1 cellular context compared by ENCODE assay signal in the genomic region with DNA sequence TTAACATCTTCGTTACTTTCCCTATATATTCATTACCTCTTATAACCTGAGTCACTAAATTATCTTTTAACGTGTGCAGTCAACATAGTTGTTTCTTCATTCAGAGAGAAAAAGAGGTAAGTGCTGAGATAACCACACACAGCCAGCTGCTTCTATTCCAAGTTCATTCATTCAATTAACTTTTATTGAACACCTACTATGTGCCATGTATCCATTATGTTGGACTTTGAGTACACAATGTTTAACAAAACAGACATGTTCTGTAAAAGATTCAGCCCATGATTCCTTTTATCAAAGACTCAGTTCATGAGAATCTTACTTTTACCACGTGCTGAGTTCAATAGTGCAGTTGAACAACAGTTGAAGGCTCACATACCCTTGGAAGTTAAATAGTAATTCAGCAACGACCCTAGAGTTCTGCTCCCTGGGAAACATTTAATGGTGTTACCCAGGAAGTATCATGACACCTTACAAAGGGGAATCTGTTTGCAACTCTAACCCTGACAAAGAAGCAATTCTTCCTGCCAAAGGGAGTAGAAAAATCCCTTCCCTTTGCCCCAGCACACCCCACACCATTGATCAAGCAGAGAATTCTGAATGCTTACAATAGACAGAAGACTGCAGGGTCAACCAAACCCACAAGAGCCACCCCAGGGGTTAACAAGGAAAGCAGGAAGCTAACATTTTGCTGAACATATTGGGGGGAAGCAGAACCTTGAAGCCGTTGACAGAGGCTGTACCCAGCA.
A peak's percentile ranks its signal among the peaks of the same experiment; 100 is the strongest.
TF ChIP-seq lines count a peak whose summit lies in the region.

No MANE protein-coding gene starts in this region.

TF ChIP-seq in HepG2, 621 proteins besides CTCF, POLR2A, EP300 and RAD21 (continued from another document and continues in another):
- no peak for TF ChIP-seq ZFAT (CRISPR knock-in tag; conservative IDR thresholded peaks at IDR 0.05)
- TF ChIP-seq POLR2AphosphoS5 (IDR thresholded peaks at IDR 0.05; ENCODE audit: low read depth, low read length) = no peak
- TF ChIP-seq, protein P1, sequence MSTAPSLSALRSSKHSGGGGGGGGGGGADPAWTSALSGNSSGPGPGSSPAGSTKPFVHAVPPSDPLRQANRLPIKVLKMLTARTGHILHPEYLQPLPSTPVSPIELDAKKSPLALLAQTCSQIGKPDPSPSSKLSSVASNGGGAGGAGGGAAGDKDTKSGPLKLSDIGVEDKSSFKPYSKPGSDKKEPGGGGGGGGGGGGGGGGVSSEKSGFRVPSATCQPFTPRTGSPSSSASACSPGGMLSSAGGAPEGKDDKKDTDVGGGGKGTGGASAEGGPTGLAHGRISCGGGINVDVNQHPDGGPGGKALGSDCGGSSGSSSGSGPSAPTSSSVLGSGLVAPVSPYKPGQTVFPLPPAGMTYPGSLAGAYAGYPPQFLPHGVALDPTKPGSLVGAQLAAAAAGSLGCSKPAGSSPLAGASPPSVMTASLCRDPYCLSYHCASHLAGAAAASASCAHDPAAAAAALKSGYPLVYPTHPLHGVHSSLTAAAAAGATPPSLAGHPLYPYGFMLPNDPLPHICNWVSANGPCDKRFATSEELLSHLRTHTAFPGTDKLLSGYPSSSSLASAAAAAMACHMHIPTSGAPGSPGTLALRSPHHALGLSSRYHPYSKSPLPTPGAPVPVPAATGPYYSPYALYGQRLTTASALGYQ (CRISPR knock-in tag; IDR thresholded peaks at IDR 0.05) = peak; percentile 28; the same call in 1 of the 2 replicates
- TF ChIP-seq ETV5 (CRISPR knock-in tag; IDR thresholded peaks at IDR 0.05; ENCODE audit: borderline replicate concordance) = peak; percentile 40; the same call in 1 of the 2 replicates
- TF ChIP-seq ZNF644 (CRISPR knock-in tag; IDR thresholded peaks at IDR 0.05; ENCODE audit: low read depth) = 0 out of 2 replicates have a peak, but pooled peaks have one; percentile 8
- no peak for TF ChIP-seq MATR3 (CRISPR knock-in tag; IDR thresholded peaks at IDR 0.05)
- 0 out of 2 replicates have a peak, but pooled peaks have one; percentile 17 for TF ChIP-seq SIX4 (CRISPR knock-in tag; IDR thresholded peaks at IDR 0.05)
- no peak for TF ChIP-seq SP5 (CRISPR knock-in tag; IDR thresholded peaks at IDR 0.05; ENCODE audit: borderline replicate concordance, low read depth)
- TF ChIP-seq PPARG (CRISPR knock-in tag; conservative IDR thresholded peaks at IDR 0.05) = peak; percentile 67
- TF ChIP-seq, protein P2, sequence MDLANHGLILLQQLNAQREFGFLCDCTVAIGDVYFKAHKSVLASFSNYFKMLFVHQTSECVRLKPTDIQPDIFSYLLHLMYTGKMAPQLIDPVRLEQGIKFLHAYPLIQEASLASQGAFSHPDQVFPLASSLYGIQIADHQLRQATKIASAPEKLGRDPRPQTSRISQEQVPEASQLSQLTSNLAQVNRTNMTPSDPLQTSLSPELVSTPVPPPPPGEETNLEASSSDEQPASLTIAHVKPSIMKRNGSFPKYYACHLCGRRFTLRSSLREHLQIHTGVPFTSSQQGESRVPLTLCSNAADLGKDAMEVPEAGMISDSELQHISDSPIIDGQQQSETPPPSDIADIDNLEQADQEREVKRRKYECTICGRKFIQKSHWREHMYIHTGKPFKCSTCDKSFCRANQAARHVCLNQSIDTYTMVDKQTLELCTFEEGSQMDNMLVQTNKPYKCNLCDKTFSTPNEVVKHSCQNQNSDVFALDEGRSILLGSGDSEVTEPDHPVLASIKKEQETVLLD (CRISPR knock-in tag; IDR thresholded peaks at IDR 0.05; ENCODE audit: low read depth) = no peak
- TF ChIP-seq SOX13 (IDR thresholded peaks at IDR 0.05) = no peak
- TF ChIP-seq SOX13 (CRISPR knock-in tag; conservative IDR thresholded peaks at IDR 0.05 in 1 of 2, IDR thresholded peaks at IDR 0.05 in 1 of 2) = 0 out of 4 replicates have a peak, but pooled peaks of 1 of the 2 experiments have one; percentile 30
- TF ChIP-seq, protein P3, sequence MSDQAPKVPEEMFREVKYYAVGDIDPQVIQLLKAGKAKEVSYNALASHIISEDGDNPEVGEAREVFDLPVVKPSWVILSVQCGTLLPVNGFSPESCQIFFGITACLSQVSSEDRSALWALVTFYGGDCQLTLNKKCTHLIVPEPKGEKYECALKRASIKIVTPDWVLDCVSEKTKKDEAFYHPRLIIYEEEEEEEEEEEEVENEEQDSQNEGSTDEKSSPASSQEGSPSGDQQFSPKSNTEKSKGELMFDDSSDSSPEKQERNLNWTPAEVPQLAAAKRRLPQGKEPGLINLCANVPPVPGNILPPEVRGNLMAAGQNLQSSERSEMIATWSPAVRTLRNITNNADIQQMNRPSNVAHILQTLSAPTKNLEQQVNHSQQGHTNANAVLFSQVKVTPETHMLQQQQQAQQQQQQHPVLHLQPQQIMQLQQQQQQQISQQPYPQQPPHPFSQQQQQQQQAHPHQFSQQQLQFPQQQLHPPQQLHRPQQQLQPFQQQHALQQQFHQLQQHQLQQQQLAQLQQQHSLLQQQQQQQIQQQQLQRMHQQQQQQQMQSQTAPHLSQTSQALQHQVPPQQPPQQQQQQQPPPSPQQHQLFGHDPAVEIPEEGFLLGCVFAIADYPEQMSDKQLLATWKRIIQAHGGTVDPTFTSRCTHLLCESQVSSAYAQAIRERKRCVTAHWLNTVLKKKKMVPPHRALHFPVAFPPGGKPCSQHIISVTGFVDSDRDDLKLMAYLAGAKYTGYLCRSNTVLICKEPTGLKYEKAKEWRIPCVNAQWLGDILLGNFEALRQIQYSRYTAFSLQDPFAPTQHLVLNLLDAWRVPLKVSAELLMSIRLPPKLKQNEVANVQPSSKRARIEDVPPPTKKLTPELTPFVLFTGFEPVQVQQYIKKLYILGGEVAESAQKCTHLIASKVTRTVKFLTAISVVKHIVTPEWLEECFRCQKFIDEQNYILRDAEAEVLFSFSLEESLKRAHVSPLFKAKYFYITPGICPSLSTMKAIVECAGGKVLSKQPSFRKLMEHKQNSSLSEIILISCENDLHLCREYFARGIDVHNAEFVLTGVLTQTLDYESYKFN (CRISPR knock-in tag; conservative IDR thresholded peaks at IDR 0.05) = peak; percentile 62
- TF ChIP-seq, protein P4, sequence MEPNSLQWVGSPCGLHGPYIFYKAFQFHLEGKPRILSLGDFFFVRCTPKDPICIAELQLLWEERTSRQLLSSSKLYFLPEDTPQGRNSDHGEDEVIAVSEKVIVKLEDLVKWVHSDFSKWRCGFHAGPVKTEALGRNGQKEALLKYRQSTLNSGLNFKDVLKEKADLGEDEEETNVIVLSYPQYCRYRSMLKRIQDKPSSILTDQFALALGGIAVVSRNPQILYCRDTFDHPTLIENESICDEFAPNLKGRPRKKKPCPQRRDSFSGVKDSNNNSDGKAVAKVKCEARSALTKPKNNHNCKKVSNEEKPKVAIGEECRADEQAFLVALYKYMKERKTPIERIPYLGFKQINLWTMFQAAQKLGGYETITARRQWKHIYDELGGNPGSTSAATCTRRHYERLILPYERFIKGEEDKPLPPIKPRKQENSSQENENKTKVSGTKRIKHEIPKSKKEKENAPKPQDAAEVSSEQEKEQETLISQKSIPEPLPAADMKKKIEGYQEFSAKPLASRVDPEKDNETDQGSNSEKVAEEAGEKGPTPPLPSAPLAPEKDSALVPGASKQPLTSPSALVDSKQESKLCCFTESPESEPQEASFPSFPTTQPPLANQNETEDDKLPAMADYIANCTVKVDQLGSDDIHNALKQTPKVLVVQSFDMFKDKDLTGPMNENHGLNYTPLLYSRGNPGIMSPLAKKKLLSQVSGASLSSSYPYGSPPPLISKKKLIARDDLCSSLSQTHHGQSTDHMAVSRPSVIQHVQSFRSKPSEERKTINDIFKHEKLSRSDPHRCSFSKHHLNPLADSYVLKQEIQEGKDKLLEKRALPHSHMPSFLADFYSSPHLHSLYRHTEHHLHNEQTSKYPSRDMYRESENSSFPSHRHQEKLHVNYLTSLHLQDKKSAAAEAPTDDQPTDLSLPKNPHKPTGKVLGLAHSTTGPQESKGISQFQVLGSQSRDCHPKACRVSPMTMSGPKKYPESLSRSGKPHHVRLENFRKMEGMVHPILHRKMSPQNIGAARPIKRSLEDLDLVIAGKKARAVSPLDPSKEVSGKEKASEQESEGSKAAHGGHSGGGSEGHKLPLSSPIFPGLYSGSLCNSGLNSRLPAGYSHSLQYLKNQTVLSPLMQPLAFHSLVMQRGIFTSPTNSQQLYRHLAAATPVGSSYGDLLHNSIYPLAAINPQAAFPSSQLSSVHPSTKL (CRISPR knock-in tag; IDR thresholded peaks at IDR 0.05) = peak; percentile 20; the same call in 1 of the 2 replicates
- TF ChIP-seq, protein P5, sequence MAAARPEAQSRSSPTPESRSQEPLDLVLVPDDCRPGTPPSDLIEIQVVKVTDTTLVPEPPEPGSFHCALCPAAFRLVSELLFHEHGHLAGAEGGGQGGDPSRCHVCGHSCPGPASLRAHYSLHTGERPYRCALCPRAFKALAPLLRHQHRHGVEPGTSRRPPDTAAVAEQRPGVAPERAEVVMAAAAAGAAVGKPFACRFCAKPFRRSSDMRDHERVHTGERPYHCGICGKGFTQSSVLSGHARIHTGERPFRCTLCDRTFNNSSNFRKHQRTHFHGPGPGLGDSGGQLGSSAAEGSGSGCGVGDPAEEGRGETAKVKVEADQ (CRISPR knock-in tag; IDR thresholded peaks at IDR 0.05; ENCODE audit: borderline replicate concordance) = 0 out of 2 replicates have a peak, but pooled peaks have one; percentile 31
- no peak for TF ChIP-seq XBP1 (CRISPR knock-in tag; IDR thresholded peaks at IDR 0.05)
- no peak for TF ChIP-seq NFKBIZ (CRISPR knock-in tag; IDR thresholded peaks at IDR 0.05)
- TF ChIP-seq PRPF4 (IDR thresholded peaks at IDR 0.05; ENCODE audit: low read depth, low read length, poor library complexity, severe bottlenecking) = no peak
- TF ChIP-seq, protein P6, sequence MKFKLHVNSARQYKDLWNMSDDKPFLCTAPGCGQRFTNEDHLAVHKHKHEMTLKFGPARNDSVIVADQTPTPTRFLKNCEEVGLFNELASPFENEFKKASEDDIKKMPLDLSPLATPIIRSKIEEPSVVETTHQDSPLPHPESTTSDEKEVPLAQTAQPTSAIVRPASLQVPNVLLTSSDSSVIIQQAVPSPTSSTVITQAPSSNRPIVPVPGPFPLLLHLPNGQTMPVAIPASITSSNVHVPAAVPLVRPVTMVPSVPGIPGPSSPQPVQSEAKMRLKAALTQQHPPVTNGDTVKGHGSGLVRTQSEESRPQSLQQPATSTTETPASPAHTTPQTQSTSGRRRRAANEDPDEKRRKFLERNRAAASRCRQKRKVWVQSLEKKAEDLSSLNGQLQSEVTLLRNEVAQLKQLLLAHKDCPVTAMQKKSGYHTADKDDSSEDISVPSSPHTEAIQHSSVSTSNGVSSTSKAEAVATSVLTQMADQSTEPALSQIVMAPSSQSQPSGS (CRISPR knock-in tag; IDR thresholded peaks at IDR 0.05) = no peak
- TF ChIP-seq, protein P7, sequence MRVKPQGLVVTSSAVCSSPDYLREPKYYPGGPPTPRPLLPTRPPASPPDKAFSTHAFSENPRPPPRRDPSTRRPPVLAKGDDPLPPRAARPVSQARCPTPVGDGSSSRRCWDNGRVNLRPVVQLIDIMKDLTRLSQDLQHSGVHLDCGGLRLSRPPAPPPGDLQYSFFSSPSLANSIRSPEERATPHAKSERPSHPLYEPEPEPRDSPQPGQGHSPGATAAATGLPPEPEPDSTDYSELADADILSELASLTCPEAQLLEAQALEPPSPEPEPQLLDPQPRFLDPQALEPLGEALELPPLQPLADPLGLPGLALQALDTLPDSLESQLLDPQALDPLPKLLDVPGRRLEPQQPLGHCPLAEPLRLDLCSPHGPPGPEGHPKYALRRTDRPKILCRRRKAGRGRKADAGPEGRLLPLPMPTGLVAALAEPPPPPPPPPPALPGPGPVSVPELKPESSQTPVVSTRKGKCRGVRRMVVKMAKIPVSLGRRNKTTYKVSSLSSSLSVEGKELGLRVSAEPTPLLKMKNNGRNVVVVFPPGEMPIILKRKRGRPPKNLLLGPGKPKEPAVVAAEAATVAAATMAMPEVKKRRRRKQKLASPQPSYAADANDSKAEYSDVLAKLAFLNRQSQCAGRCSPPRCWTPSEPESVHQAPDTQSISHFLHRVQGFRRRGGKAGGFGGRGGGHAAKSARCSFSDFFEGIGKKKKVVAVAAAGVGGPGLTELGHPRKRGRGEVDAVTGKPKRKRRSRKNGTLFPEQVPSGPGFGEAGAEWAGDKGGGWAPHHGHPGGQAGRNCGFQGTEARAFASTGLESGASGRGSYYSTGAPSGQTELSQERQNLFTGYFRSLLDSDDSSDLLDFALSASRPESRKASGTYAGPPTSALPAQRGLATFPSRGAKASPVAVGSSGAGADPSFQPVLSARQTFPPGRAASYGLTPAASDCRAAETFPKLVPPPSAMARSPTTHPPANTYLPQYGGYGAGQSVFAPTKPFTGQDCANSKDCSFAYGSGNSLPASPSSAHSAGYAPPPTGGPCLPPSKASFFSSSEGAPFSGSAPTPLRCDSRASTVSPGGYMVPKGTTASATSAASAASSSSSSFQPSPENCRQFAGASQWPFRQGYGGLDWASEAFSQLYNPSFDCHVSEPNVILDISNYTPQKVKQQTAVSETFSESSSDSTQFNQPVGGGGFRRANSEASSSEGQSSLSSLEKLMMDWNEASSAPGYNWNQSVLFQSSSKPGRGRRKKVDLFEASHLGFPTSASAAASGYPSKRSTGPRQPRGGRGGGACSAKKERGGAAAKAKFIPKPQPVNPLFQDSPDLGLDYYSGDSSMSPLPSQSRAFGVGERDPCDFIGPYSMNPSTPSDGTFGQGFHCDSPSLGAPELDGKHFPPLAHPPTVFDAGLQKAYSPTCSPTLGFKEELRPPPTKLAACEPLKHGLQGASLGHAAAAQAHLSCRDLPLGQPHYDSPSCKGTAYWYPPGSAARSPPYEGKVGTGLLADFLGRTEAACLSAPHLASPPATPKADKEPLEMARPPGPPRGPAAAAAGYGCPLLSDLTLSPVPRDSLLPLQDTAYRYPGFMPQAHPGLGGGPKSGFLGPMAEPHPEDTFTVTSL (CRISPR knock-in tag; IDR thresholded peaks at IDR 0.05; ENCODE audit: borderline replicate concordance) = peak; percentile 14; the same call in 1 of the 2 replicates
- TF ChIP-seq, protein P8, sequence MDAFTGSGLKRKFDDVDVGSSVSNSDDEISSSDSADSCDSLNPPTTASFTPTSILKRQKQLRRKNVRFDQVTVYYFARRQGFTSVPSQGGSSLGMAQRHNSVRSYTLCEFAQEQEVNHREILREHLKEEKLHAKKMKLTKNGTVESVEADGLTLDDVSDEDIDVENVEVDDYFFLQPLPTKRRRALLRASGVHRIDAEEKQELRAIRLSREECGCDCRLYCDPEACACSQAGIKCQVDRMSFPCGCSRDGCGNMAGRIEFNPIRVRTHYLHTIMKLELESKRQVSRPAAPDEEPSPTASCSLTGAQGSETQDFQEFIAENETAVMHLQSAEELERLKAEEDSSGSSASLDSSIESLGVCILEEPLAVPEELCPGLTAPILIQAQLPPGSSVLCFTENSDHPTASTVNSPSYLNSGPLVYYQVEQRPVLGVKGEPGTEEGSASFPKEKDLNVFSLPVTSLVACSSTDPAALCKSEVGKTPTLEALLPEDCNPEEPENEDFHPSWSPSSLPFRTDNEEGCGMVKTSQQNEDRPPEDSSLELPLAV (CRISPR knock-in tag; conservative IDR thresholded peaks at IDR 0.05; ENCODE audit: low read depth) = no peak
